In genomic region chr9:127777368-127777960, GRCh38 we compare ENCODE assay signal across 13 cellular contexts. TPM values are rescaled to one million over a fixed set of nuclear protein-coding genes. Genes with fewer than 3 reads are reported as not detected.
A peak's percentile ranks its signal among the peaks of the same experiment; 100 is the strongest.
DNase-seq lines count a peak whose midpoint lies in the region; ATAC-seq and TF ChIP-seq lines count a peak whose summit lies in the region.
"Had no signal": no experiment of that assay in that cellular context is flagged by ENCODE, and none has a peak within 500 bp of the region (broad histone marks: within the 10 kb centered on the region; RNA-seq: fewer than 3 reads in every experiment).

No MANE protein-coding gene starts in this region.

- no peak for DNase-seq in CD4-positive, alpha-beta memory T cell
- DNase-seq in activated naive CD8-positive, alpha-beta T cell treated with anti-CD3 and anti-CD28 coated beads, Interleukin-2, amount 50 U/mL, for 24 hours: no peak
- no peak for DNase-seq in nephron progenitor cell
- DNase-seq in ascending aorta (ENCODE audit: low spot score in 2 of 2): no peak
- no peak for DNase-seq in NCI-H1417 treated with DMSO at 0.1 percent for 48 hours (lab: John Stamatoyannopoulos, UW)
- DNase-seq: Caco-2; HFFc6; NCI-H524; occipital lobe; stimulated activated CD4-positive, alpha-beta T cell treated with anti-CD3 and anti-CD28 coated beads, Interleukin-2, amount 100 ng/mL, for 48 hours had no signal

- CTCF ChIA-PET in CD4-positive, alpha-beta memory T cell (lab: Charles Lee; ENCODE audit: partially characterized antibody): interaction anchor here (1.2 to 2.9 kb wide), 3 partner anchors 14 to 93 kb away, joined by 3 to 12 read pairs (median 11); partner anchors contain the start of gene TOR2A

- H3K9me3 Mint-ChIP-seq in CD4-positive, alpha-beta memory T cell: no peaks in the 10 kb centered on the region
- no peaks in the 10 kb centered on the region for H3K9me3 Mint-ChIP-seq in activated naive CD8-positive, alpha-beta T cell treated with anti-CD3 and anti-CD28 coated beads, Interleukin-2, amount 50 U/mL, for 24 hours
- no peaks in the 10 kb centered on the region for H3K9me3 Mint-ChIP-seq in nephron progenitor cell
- H3K9me3 Mint-ChIP-seq: HFFc6 had no signal

- peak overlapping the region; percentile 96 to 98 (median 97) for H3K27ac Mint-ChIP-seq in CD4-positive, alpha-beta memory T cell
- H3K27ac Mint-ChIP-seq in activated naive CD8-positive, alpha-beta T cell treated with anti-CD3 and anti-CD28 coated beads, Interleukin-2, amount 50 U/mL, for 24 hours: peak overlapping the region; percentile 100
- peak overlapping the region; percentile 85 for H3K27ac Mint-ChIP-seq in nephron progenitor cell
- H3K27ac Mint-ChIP-seq: HFFc6 had no signal

- H3K36me3 ChIP-seq in CD4-positive, alpha-beta memory T cell (ENCODE audit: insufficient read depth, low read length): peaks cover 18% of the 10 kb centered on the region
- H3K36me3 ChIP-seq in KOPT-K1 (ENCODE audit: insufficient read depth, low read length): peaks cover 23% of the 10 kb centered on the region
- H3K36me3 ChIP-seq in ascending aorta: no peaks in the 10 kb centered on the region

- ATAC-seq in activated naive CD8-positive, alpha-beta T cell treated with anti-CD3 and anti-CD28 coated beads, Interleukin-2, amount 50 U/mL, for 24 hours: no peak
- ATAC-seq in HG02973 (IDR thresholded peaks at IDR 0.05; ENCODE audit: unreplicated experiment) (no peak), GM18498 (IDR thresholded peaks at IDR 0.05; ENCODE audit: unreplicated experiment) (no peak)

- no peak for TF ChIP-seq CTCF in nephron progenitor cell (IDR thresholded peaks at IDR 0.05)
- TF ChIP-seq CTCF in ascending aorta (IDR thresholded peaks at IDR 0.05): no peak

- POLR2A ChIA-PET in CD4-positive, alpha-beta memory T cell (lab: Charles Lee; ENCODE audit: partially characterized antibody): interaction anchor here (1.6 to 12.3 kb wide), 3 partner anchors 8 to 327 kb away, joined by 3 to 377 read pairs (median 13); partner anchors contain the start of genes LRSAM1, RPL12 and TOR2A

- H3K4me1 ChIP-seq in CD4-positive, alpha-beta memory T cell (ENCODE audit: insufficient read depth, low read length): peaks cover 80% of the 10 kb centered on the region
- H3K4me1 ChIP-seq in ascending aorta: no peaks in the 10 kb centered on the region
- H3K4me1 ChIP-seq: Caco-2 had no signal

- no peaks in the 10 kb centered on the region for H3K27me3 ChIP-seq in CD4-positive, alpha-beta memory T cell (ENCODE audit: insufficient read depth, low read length)
- H3K27me3 ChIP-seq in ascending aorta: no peaks in the 10 kb centered on the region

- H3K27ac ChIP-seq in CD4-positive, alpha-beta memory T cell (ENCODE audit: low read depth, low read length): peak overlapping the region; percentile 91
- H3K27ac ChIP-seq in KOPT-K1 (ENCODE audit: low read depth, low read length, poor library complexity, severe bottlenecking) (peak overlapping the region; percentile 99), ascending aorta (no peak overlapping the region)

- H3K27me3 Mint-ChIP-seq in CD4-positive, alpha-beta memory T cell: no peaks in the 10 kb centered on the region
- no peaks in the 10 kb centered on the region for H3K27me3 Mint-ChIP-seq in activated naive CD8-positive, alpha-beta T cell treated with anti-CD3 and anti-CD28 coated beads, Interleukin-2, amount 50 U/mL, for 24 hours
- peaks cover 11% of the 10 kb centered on the region for H3K27me3 Mint-ChIP-seq in nephron progenitor cell (ENCODE audit: low read depth, poor library complexity)

- intact Hi-C loops in CD4-positive, alpha-beta memory T cell (cut with micrococcal nuclease): no loop called here
- intact Hi-C loops in ascending aorta (cut with DNase I): no loop called here

- H3K4me3 Mint-ChIP-seq in CD4-positive, alpha-beta memory T cell: peak overlapping the region; percentile 99 to 100 (median 100)
- peak overlapping the region; percentile 99 for H3K4me3 Mint-ChIP-seq in activated naive CD8-positive, alpha-beta T cell treated with anti-CD3 and anti-CD28 coated beads, Interleukin-2, amount 50 U/mL, for 24 hours
- H3K4me3 Mint-ChIP-seq in nephron progenitor cell: no peak overlapping the region
- H3K4me3 Mint-ChIP-seq: HFFc6 had no signal

- peak overlapping the region; percentile 63 to 97 for H3K4me3 ChIP-seq in CD4-positive, alpha-beta memory T cell (ENCODE audit: low read length in 2 of 2)
- peak overlapping the region in 1 of 2 donors; percentile 27 for H3K4me3 ChIP-seq in ascending aorta

- no peaks in the 10 kb centered on the region for H3K9me3 ChIP-seq in CD4-positive, alpha-beta memory T cell (ENCODE audit: control insufficient read depth in 1 of 2, low read length in 2 of 2)
- no peaks in the 10 kb centered on the region for H3K9me3 ChIP-seq in KOPT-K1 (ENCODE audit: insufficient read depth, low read length, poor library complexity, severe bottlenecking)
- no peaks in the 10 kb centered on the region for H3K9me3 ChIP-seq in ascending aorta
- H3K9me3 ChIP-seq: Caco-2 had no signal

- peaks cover 0 to 34% of the 10 kb centered on the region in 2 donors for H3K36me3 Mint-ChIP-seq in CD4-positive, alpha-beta memory T cell
- H3K36me3 Mint-ChIP-seq in activated naive CD8-positive, alpha-beta T cell treated with anti-CD3 and anti-CD28 coated beads, Interleukin-2, amount 50 U/mL, for 24 hours (ENCODE audit: low read depth): peaks cover 14% of the 10 kb centered on the region
- no peaks in the 10 kb centered on the region for H3K36me3 Mint-ChIP-seq in nephron progenitor cell (ENCODE audit: low read depth)

- H3K4me1 Mint-ChIP-seq in CD4-positive, alpha-beta memory T cell: peaks cover 17 to 71% (median 50%) of the 10 kb centered on the region in 4 donors
- H3K4me1 Mint-ChIP-seq in activated naive CD8-positive, alpha-beta T cell treated with anti-CD3 and anti-CD28 coated beads, Interleukin-2, amount 50 U/mL, for 24 hours: peaks cover 60% of the 10 kb centered on the region
- peaks cover 34% of the 10 kb centered on the region for H3K4me1 Mint-ChIP-seq in nephron progenitor cell

RNA-seq across cellular contexts. Expression of gene SH2D3C, which starts 1.0 kb away (rescaled TPM):
- 10 to 100 TPM; 43.4 to 48.6 TPM for total RNA-seq in CD4-positive, alpha-beta memory T cell
- polyA plus RNA-seq in CD4-positive, alpha-beta memory T cell: 10 to 100 TPM in 1 of 2 donors, 1 to 10 TPM in 1; 8.7 to 51.5 TPM
- 49.5 TPM for total RNA-seq in ascending aorta
- total RNA-seq: HFFc6 had no signal

RNA-seq across cellular contexts. Expression of gene CDK9, which starts 8.4 kb away (rescaled TPM):
- 100 to 1,000 TPM; 127 to 138 TPM for total RNA-seq in CD4-positive, alpha-beta memory T cell
- polyA plus RNA-seq in CD4-positive, alpha-beta memory T cell: 10 to 100 TPM; 35.4 to 63.6 TPM
- 470 TPM for total RNA-seq in ascending aorta

RNA-seq across cellular contexts. Expression of gene FPGS, which starts 25.2 kb away (rescaled TPM):
- 100 to 1,000 TPM; 100 to 101 TPM for total RNA-seq in CD4-positive, alpha-beta memory T cell
- polyA plus RNA-seq in CD4-positive, alpha-beta memory T cell: 10 to 100 TPM; 49.4 to 54.6 TPM
- total RNA-seq in ascending aorta: 286 TPM

RNA-seq across cellular contexts. Expression of gene TOR2A, which starts 42.4 kb away (rescaled TPM):
- 10 to 100 TPM; 14.3 to 18.4 TPM for total RNA-seq in CD4-positive, alpha-beta memory T cell
- polyA plus RNA-seq in CD4-positive, alpha-beta memory T cell: 10 to 100 TPM; 23.2 to 27.1 TPM
- total RNA-seq in ascending aorta: not detected

Comparison
In these comparisons a context has a peak if more than half of its experiments do, and no peak if none do; other contexts are left out.
1. H3K27ac ChIP-seq: peak in CD4-positive, alpha-beta memory T cell (single experiment) and KOPT-K1 (single experiment); none in ascending aorta (0 of 2).
2. Peak in every context shown above with its lines, with median percentiles within 50 percentile points of each other: H3K27ac Mint-ChIP-seq.